21 cellular contexts compared by ENCODE assay signal in genomic region chr10:112826018-112826697, GRCh38.
DNase-seq lines count a peak whose midpoint lies in the region; ATAC-seq, FAIRE-seq and TF ChIP-seq lines count a peak whose summit lies in the region.
"Had no signal": no experiment of that assay in that cellular context is flagged by ENCODE, and none has a peak within 500 bp of the region (broad histone marks: within the 10 kb centered on the region; RNA-seq: fewer than 3 reads in every experiment).

No MANE protein-coding gene starts in this region.

- peaks cover 6% of the 10 kb centered on the region for H3K36me3 Mint-ChIP-seq in MCF 10A (ENCODE audit: insufficient read depth, unreplicated experiment)
- H3K36me3 Mint-ChIP-seq in activated T-cell treated with anti-CD3 and anti-CD28 coated beads, Interleukin-2, amount 50 U/mL, for 72 hours (ENCODE audit: insufficient read depth in 2 of 2): no peaks in the 10 kb centered on the region

- no peaks in the 10 kb centered on the region for H3K9me3 ChIP-seq in mammary epithelial cell (replicated peaks; ENCODE audit: insufficient read depth, low read length)
- H3K9me3 ChIP-seq in kidney (ENCODE audit: control insufficient read depth in 1 of 2, low read length in 2 of 2): no peaks in the 10 kb centered on the region
- H3K9me3 ChIP-seq in tibial artery: no peaks in the 10 kb centered on the region
- H3K9me3 ChIP-seq: A549, Peyer's patch had no signal

- DNase-seq in MCF 10A (ENCODE audit: unreplicated experiment) (peak; percentile 36), mammary epithelial cell (no peak), bronchial epithelial cell (ENCODE audit: low read depth) (no peak), kidney (peak; percentile 37), NCI-H345 treated with DMSO at 0.1 percent for 48 hours (lab: John Stamatoyannopoulos, UW; ENCODE audit: unreplicated experiment) (no peak), tibial artery (no peak)
- DNase-seq in activated T-cell treated with anti-CD3 and anti-CD28 coated beads, Interleukin-2, amount 50 U/mL, for 72 hours: no peak
- DNase-seq: DMS79 treated with DMSO at 0.1 percent for 48 hours, H7, HFFc6, KBM-7, NCI-H1105 treated with DMSO at 0.1 percent for 48 hours, NCI-H2029 treated with DMSO at 0.1 percent for 48 hours, NCI-H226, NCI-H524, NCI-H774, Peyer's patch had no signal

- peaks cover 12% of the 10 kb centered on the region for H3K4me1 ChIP-seq in mammary epithelial cell (ENCODE audit: insufficient read depth, low read length)
- no peaks in the 10 kb centered on the region for H3K4me1 ChIP-seq in kidney (ENCODE audit: control insufficient read depth in 1 of 2, insufficient read depth in 1 of 2, low read depth in 1 of 2, low read length in 2 of 2)
- H3K4me1 ChIP-seq in tibial artery: peaks cover 0 to 7% (median 3%) of the 10 kb centered on the region in 4 donors
- H3K4me1 ChIP-seq: A549, Peyer's patch had no signal

- H3K27me3 Mint-ChIP-seq in MCF 10A (ENCODE audit: insufficient read depth, unreplicated experiment): no peaks in the 10 kb centered on the region
- H3K27me3 Mint-ChIP-seq in activated T-cell treated with anti-CD3 and anti-CD28 coated beads, Interleukin-2, amount 50 U/mL, for 72 hours (ENCODE audit: low read depth): no peaks in the 10 kb centered on the region
- H3K27me3 Mint-ChIP-seq: B cell had no signal

- H3K36me3 ChIP-seq in mammary epithelial cell (ENCODE audit: insufficient read depth, low read length): no peaks in the 10 kb centered on the region
- H3K36me3 ChIP-seq in bronchial epithelial cell (ENCODE audit: control insufficient read depth, insufficient read depth, low read length): no peaks in the 10 kb centered on the region
- no peaks in the 10 kb centered on the region for H3K36me3 ChIP-seq in kidney (ENCODE audit: control insufficient read depth in 1 of 2, insufficient read depth in 2 of 2, low read length in 2 of 2)
- H3K36me3 ChIP-seq in tibial artery: no peaks in the 10 kb centered on the region
- H3K36me3 ChIP-seq: Peyer's patch had no signal

- H3K79me2 ChIP-seq in mammary epithelial cell (ENCODE audit: insufficient read depth, low read length): no peaks in the 10 kb centered on the region

- H3K27ac ChIP-seq in mammary epithelial cell (ENCODE audit: insufficient read depth, low read depth, low read length) (no peak overlapping the region), kidney (ENCODE audit: low read depth in 2 of 2, low read length in 2 of 2) (no peak overlapping the region), tibial artery (no peak overlapping the region)
- H3K27ac ChIP-seq: Peyer's patch had no signal

- no peak for ATAC-seq in activated T-cell treated with anti-CD3 and anti-CD28 coated beads, Interleukin-2, amount 50 U/mL, for 72 hours (replicated peaks in 1 of 2)
- ATAC-seq: A549, GM12878 had no signal

- intact Hi-C loops in MCF 10A (cut with micrococcal nuclease) (no loop called here), mammary epithelial cell (cut with micrococcal nuclease) (no loop called here), kidney (cut with DNase I) (no loop called here), tibial artery (cut with DNase I; ENCODE audit: low total_unique reads) (no loop called here)

- H3K4me2 ChIP-seq in mammary epithelial cell (ENCODE audit: insufficient read depth, low read depth, low read length): no peak overlapping the region
- H3K4me2 ChIP-seq: A549 had no signal

- in situ Hi-C loops in mammary epithelial cell (cut with MboI; ENCODE audit: low sequenced_read_pairs in 2 of 2): no loop called here

- CTCF ChIA-PET in MCF 10A (lab: Yijun Ruan, JAX) (interaction anchor here (0.6 to 0.7 kb wide), 3 partner anchors 14 to 90 kb away, joined by 3 to 5 read pairs (median 3); no protein-coding TSS in a partner anchor), mammary epithelial cell (lab: Charles Lee; ENCODE audit: low non-redundant PET) (no interaction called here)

- H3K27me3 ChIP-seq in mammary epithelial cell (ENCODE audit: insufficient read depth, low read length) (no peaks in the 10 kb centered on the region), bronchial epithelial cell (ENCODE audit: control insufficient read depth, insufficient read depth, low read length) (no peaks in the 10 kb centered on the region), tibial artery (no peaks in the 10 kb centered on the region)
- H3K27me3 ChIP-seq: Peyer's patch had no signal

- peaks cover 14% of the 10 kb centered on the region for H3K4me1 Mint-ChIP-seq in MCF 10A (ENCODE audit: insufficient read depth, unreplicated experiment)
- no peaks in the 10 kb centered on the region for H3K4me1 Mint-ChIP-seq in activated T-cell treated with anti-CD3 and anti-CD28 coated beads, Interleukin-2, amount 50 U/mL, for 72 hours (ENCODE audit: low read depth)
- H3K4me1 Mint-ChIP-seq: B cell had no signal

- no peaks in the 10 kb centered on the region for H4K20me1 ChIP-seq in mammary epithelial cell (ENCODE audit: insufficient read depth, low read length)

- no peak overlapping the region for H2AFZ ChIP-seq in mammary epithelial cell (ENCODE audit: low read depth, low read length)

- H3K9ac ChIP-seq in mammary epithelial cell (ENCODE audit: insufficient read depth, low read length): no peak overlapping the region
- H3K9ac ChIP-seq in kidney (ENCODE audit: low read length in 2 of 2): no peak overlapping the region

- no TSS peak for BruUV-seq in MCF 10A (replicated peaks; lab: Mats Ljungman, UMichigan)
- BruUV-seq in mammary epithelial cell (replicated peaks; lab: Mats Ljungman, UMichigan): no TSS peak

- no peak overlapping the region for H3K4me3 ChIP-seq in mammary epithelial cell (replicated peaks in 1 of 3; ENCODE audit: insufficient read depth in 1 of 3, low read depth in 2 of 3, low read length in 3 of 3)
- no peak overlapping the region for H3K4me3 ChIP-seq in bronchial epithelial cell (ENCODE audit: low read depth, low read length)
- no peak overlapping the region for H3K4me3 ChIP-seq in kidney (ENCODE audit: low read length in 2 of 2)
- peak overlapping the region in 1 of 2 donors; percentile 7 for H3K4me3 ChIP-seq in tibial artery
- H3K4me3 ChIP-seq: A549, GM12878, Peyer's patch had no signal

- WGBS in mammary epithelial cell (ENCODE audit: low coverage, missing lambda C conversion rate): 22% methylated on average over 7 of the region's 7 CpGs

- peak; percentile 70 for FAIRE-seq in bronchial epithelial cell (lab: Jason Lieb, UNC)
- FAIRE-seq in kidney (lab: Jason Lieb, UNC): no peak
- FAIRE-seq: A549, D721Med, GM12878 had no signal

- POLR2A ChIA-PET in MCF 10A (lab: Yijun Ruan, JAX): interaction anchor here (0.7 to 1.4 kb wide), 2 partner anchors 11 to 14 kb away, joined by 3 to 5 read pairs; no protein-coding TSS in a partner anchor

- TF ChIP-seq CTCF in MCF 10A (IDR thresholded peaks at IDR 0.05; ENCODE audit: unreplicated experiment) (no peak), mammary epithelial cell (conservative IDR thresholded peaks at IDR 0.05 in 1 of 2, IDR thresholded peaks at IDR 0.05 in 1 of 2; ENCODE audit: extremely low read depth in 1 of 2, insufficient read depth in 1 of 2, low read depth in 1 of 2, low read length in 2 of 2) (no peak), bronchial epithelial cell (IDR thresholded peaks at IDR 0.05; ENCODE audit: insufficient read depth, low read length, severe bottlenecking) (no peak), kidney (IDR thresholded peaks at IDR 0.05; ENCODE audit: borderline replicate concordance, extremely low read depth, insufficient read depth) (no peak), tibial artery (IDR thresholded peaks at IDR 0.05) (no peak)

- H3K4me3 Mint-ChIP-seq in MCF 10A (ENCODE audit: unreplicated experiment): no peak overlapping the region
- no peak overlapping the region for H3K4me3 Mint-ChIP-seq in activated T-cell treated with anti-CD3 and anti-CD28 coated beads, Interleukin-2, amount 50 U/mL, for 72 hours
- H3K4me3 Mint-ChIP-seq: B cell, HFFc6 had no signal

- H3K27ac Mint-ChIP-seq in MCF 10A (ENCODE audit: low read depth, unreplicated experiment): no peak overlapping the region
- no peak overlapping the region for H3K27ac Mint-ChIP-seq in activated T-cell treated with anti-CD3 and anti-CD28 coated beads, Interleukin-2, amount 50 U/mL, for 72 hours
- H3K27ac Mint-ChIP-seq: B cell, HFFc6 had no signal

- dilution Hi-C loops in mammary epithelial cell (cut with HindIII; ENCODE audit: low sequenced_read_pairs): no loop called here

- no peaks in the 10 kb centered on the region for H3K9me3 Mint-ChIP-seq in MCF 10A (ENCODE audit: unreplicated experiment)
- H3K9me3 Mint-ChIP-seq in activated T-cell treated with anti-CD3 and anti-CD28 coated beads, Interleukin-2, amount 50 U/mL, for 72 hours: no peaks in the 10 kb centered on the region
- H3K9me3 Mint-ChIP-seq: HFFc6 had no signal

Comparison
In these comparisons a context has a peak if more than half of its experiments do, and no peak if none do; other contexts are left out.
1. DNase-seq: peak in MCF 10A (single experiment) and kidney (single experiment); none in mammary epithelial cell (single experiment), bronchial epithelial cell (single experiment), activated T-cell treated with anti-CD3 and anti-CD28 coated beads, Interleukin-2, amount 50 U/mL, for 72 hours (0 of 2), NCI-H345 treated with DMSO at 0.1 percent for 48 hours (single experiment) and tibial artery (0 of 2).